1 cellular context compared by ENCODE assay signal in the genomic region with DNA sequence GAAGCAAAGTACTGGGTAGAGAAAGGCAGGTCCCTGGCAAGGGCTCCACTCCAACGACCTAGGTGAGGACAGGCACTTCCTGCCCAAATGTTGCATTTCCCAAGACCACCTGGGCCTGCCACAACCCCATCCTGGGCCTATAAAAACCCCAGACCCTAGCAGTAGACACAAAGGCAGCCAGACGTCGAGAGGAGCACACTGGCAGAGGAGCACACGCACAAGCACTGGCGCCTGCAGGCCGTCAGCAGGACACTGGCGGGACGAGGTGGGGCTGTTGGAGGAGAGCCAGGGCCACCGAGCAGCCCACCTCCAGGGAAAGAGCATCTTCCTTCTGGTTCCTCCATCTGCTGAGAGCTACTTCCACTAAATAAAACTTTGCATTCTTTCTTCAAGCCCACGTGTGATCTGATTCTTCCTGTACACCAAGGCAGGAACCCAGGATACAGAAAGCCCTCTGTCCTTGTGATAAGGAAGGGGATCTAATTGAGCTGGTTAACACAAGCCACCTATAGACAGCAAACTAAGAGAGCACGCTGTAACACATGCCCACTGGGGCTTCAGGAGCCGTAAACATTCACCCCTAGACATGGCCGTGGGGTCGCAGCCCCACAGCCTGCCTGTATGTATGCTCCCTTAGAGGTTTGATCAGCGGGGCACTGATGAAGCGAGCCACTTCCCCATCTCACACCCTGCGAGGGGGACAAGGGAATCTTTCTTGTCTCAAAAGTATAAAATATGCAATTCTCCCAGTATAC.
TF ChIP-seq lines count a peak whose summit lies in the region.

No MANE protein-coding gene starts in this region.

TF ChIP-seq in HepG2, 621 proteins besides CTCF, POLR2A, EP300 and RAD21 (continued from another document and continues in another):
- TF ChIP-seq, protein P1, sequence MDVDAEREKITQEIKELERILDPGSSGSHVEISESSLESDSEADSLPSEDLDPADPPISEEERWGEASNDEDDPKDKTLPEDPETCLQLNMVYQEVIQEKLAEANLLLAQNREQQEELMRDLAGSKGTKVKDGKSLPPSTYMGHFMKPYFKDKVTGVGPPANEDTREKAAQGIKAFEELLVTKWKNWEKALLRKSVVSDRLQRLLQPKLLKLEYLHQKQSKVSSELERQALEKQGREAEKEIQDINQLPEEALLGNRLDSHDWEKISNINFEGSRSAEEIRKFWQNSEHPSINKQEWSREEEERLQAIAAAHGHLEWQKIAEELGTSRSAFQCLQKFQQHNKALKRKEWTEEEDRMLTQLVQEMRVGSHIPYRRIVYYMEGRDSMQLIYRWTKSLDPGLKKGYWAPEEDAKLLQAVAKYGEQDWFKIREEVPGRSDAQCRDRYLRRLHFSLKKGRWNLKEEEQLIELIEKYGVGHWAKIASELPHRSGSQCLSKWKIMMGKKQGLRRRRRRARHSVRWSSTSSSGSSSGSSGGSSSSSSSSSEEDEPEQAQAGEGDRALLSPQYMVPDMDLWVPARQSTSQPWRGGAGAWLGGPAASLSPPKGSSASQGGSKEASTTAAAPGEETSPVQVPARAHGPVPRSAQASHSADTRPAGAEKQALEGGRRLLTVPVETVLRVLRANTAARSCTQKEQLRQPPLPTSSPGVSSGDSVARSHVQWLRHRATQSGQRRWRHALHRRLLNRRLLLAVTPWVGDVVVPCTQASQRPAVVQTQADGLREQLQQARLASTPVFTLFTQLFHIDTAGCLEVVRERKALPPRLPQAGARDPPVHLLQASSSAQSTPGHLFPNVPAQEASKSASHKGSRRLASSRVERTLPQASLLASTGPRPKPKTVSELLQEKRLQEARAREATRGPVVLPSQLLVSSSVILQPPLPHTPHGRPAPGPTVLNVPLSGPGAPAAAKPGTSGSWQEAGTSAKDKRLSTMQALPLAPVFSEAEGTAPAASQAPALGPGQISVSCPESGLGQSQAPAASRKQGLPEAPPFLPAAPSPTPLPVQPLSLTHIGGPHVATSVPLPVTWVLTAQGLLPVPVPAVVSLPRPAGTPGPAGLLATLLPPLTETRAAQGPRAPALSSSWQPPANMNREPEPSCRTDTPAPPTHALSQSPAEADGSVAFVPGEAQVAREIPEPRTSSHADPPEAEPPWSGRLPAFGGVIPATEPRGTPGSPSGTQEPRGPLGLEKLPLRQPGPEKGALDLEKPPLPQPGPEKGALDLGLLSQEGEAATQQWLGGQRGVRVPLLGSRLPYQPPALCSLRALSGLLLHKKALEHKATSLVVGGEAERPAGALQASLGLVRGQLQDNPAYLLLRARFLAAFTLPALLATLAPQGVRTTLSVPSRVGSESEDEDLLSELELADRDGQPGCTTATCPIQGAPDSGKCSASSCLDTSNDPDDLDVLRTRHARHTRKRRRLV (CRISPR knock-in tag; IDR thresholded peaks at IDR 0.05) = no peak
- TF ChIP-seq ZNF629 (CRISPR knock-in tag; conservative IDR thresholded peaks at IDR 0.05) = 0 out of 2 replicates have a peak, but pooled peaks have one; percentile 24
- TF ChIP-seq, protein P2, sequence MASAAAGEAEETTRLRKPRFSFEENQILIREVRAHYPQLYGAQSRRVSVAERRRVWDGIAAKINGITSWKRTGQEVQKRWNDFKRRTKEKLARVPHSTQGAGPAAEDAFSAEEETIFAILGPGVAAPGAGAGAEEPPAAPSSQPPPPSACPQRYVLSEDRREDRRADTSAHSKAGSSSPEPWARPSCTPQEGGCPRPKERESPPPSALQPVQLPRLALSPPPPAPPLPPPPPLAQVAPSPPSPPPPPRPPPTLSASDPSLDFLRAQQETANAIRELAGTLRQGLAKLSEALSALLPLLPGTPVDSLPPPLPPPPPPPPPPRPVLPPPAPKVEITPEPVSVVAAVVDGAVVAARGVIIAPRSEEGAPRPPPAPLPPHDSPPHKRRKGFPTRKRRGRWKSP (CRISPR knock-in tag; IDR thresholded peaks at IDR 0.05) = no peak
- no peak for TF ChIP-seq ZNF12 (CRISPR knock-in tag; IDR thresholded peaks at IDR 0.05)
- TF ChIP-seq, protein P3, sequence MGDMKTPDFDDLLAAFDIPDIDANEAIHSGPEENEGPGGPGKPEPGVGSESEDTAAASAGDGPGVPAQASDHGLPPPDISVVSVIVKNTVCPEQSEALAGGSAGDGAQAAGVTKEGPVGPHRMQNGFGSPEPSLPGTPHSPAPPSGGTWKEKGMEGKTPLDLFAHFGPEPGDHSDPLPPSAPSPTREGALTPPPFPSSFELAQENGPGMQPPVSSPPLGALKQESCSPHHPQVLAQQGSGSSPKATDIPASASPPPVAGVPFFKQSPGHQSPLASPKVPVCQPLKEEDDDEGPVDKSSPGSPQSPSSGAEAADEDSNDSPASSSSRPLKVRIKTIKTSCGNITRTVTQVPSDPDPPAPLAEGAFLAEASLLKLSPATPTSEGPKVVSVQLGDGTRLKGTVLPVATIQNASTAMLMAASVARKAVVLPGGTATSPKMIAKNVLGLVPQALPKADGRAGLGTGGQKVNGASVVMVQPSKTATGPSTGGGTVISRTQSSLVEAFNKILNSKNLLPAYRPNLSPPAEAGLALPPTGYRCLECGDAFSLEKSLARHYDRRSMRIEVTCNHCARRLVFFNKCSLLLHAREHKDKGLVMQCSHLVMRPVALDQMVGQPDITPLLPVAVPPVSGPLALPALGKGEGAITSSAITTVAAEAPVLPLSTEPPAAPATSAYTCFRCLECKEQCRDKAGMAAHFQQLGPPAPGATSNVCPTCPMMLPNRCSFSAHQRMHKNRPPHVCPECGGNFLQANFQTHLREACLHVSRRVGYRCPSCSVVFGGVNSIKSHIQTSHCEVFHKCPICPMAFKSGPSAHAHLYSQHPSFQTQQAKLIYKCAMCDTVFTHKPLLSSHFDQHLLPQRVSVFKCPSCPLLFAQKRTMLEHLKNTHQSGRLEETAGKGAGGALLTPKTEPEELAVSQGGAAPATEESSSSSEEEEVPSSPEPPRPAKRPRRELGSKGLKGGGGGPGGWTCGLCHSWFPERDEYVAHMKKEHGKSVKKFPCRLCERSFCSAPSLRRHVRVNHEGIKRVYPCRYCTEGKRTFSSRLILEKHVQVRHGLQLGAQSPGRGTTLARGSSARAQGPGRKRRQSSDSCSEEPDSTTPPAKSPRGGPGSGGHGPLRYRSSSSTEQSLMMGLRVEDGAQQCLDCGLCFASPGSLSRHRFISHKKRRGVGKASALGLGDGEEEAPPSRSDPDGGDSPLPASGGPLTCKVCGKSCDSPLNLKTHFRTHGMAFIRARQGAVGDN (CRISPR knock-in tag; IDR thresholded peaks at IDR 0.05) = peak; percentile 94
- TF ChIP-seq SAFB2 (CRISPR knock-in tag; IDR thresholded peaks at IDR 0.05; ENCODE audit: borderline replicate concordance, low read depth) = no peak
- TF ChIP-seq ZNF672 (CRISPR knock-in tag; IDR thresholded peaks at IDR 0.05) = no peak
- TF ChIP-seq BRD4 (CRISPR knock-in tag; IDR thresholded peaks at IDR 0.05) = peak; percentile 76; the same call in 1 of the 2 replicates
- TF ChIP-seq HOXA3 (CRISPR knock-in tag; IDR thresholded peaks at IDR 0.05) = peak; percentile 49; the same call in 1 of the 2 replicates
- no peak for TF ChIP-seq ZNF747 (CRISPR knock-in tag; IDR thresholded peaks at IDR 0.05; ENCODE audit: borderline replicate concordance)
- TF ChIP-seq, protein P4, sequence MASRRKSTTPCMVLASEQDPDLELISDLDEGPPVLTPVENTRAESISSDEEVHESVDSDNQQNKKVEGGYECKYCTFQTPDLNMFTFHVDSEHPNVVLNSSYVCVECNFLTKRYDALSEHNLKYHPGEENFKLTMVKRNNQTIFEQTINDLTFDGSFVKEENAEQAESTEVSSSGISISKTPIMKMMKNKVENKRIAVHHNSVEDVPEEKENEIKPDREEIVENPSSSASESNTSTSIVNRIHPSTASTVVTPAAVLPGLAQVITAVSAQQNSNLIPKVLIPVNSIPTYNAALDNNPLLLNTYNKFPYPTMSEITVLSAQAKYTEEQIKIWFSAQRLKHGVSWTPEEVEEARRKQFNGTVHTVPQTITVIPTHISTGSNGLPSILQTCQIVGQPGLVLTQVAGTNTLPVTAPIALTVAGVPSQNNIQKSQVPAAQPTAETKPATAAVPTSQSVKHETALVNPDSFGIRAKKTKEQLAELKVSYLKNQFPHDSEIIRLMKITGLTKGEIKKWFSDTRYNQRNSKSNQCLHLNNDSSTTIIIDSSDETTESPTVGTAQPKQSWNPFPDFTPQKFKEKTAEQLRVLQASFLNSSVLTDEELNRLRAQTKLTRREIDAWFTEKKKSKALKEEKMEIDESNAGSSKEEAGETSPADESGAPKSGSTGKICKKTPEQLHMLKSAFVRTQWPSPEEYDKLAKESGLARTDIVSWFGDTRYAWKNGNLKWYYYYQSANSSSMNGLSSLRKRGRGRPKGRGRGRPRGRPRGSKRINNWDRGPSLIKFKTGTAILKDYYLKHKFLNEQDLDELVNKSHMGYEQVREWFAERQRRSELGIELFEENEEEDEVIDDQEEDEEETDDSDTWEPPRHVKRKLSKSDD (CRISPR knock-in tag; IDR thresholded peaks at IDR 0.05; ENCODE audit: low read depth) = no peak; the same call in 1 of the 2 replicates
- 0 out of 2 replicates have a peak, but pooled peaks have one; percentile 44 for TF ChIP-seq ZNF713 (CRISPR knock-in tag; IDR thresholded peaks at IDR 0.05)
- peak; percentile 32; the same call in 1 of the 2 replicates for TF ChIP-seq ZNF350 (CRISPR knock-in tag; IDR thresholded peaks at IDR 0.05; ENCODE audit: borderline replicate concordance, low read depth)
- 0 out of 2 replicates have a peak, but pooled peaks have one; percentile 7 for TF ChIP-seq KDM4B (CRISPR knock-in tag; IDR thresholded peaks at IDR 0.05)
- TF ChIP-seq, protein P5, sequence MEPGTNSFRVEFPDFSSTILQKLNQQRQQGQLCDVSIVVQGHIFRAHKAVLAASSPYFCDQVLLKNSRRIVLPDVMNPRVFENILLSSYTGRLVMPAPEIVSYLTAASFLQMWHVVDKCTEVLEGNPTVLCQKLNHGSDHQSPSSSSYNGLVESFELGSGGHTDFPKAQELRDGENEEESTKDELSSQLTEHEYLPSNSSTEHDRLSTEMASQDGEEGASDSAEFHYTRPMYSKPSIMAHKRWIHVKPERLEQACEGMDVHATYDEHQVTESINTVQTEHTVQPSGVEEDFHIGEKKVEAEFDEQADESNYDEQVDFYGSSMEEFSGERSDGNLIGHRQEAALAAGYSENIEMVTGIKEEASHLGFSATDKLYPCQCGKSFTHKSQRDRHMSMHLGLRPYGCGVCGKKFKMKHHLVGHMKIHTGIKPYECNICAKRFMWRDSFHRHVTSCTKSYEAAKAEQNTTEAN (CRISPR knock-in tag; conservative IDR thresholded peaks at IDR 0.05) = 0 out of 2 replicates have a peak, but pooled peaks have one; percentile 25
- no peak for TF ChIP-seq SAP130 (CRISPR knock-in tag; IDR thresholded peaks at IDR 0.05; ENCODE audit: low read depth)
- TF ChIP-seq KLF6 (CRISPR knock-in tag; IDR thresholded peaks at IDR 0.05) = no peak
- TF ChIP-seq ZMYM4 (CRISPR knock-in tag; IDR thresholded peaks at IDR 0.05) = 0 out of 2 replicates have a peak, but pooled peaks have one; percentile 24
- no peak for TF ChIP-seq CREM (IDR thresholded peaks at IDR 0.05)
- no peak for TF ChIP-seq CREM (CRISPR knock-in tag; IDR thresholded peaks at IDR 0.05)
- TF ChIP-seq GFI1 (CRISPR knock-in tag; IDR thresholded peaks at IDR 0.05; ENCODE audit: borderline replicate concordance) = 0 out of 2 replicates have a peak, but pooled peaks have one; percentile 22
- no peak for TF ChIP-seq TAF15 (IDR thresholded peaks at IDR 0.05; ENCODE audit: low read depth, low read length, poor library complexity, severe bottlenecking)
- TF ChIP-seq MIER2 (CRISPR knock-in tag; IDR thresholded peaks at IDR 0.05) = no peak
- no peak for TF ChIP-seq ZNF530 (CRISPR knock-in tag; IDR thresholded peaks at IDR 0.05; ENCODE audit: low read depth)
- TF ChIP-seq ZNF33B (CRISPR knock-in tag; IDR thresholded peaks at IDR 0.05) = no peak
- TF ChIP-seq PRPF4 (IDR thresholded peaks at IDR 0.05; ENCODE audit: low read depth, low read length, poor library complexity, severe bottlenecking) = peak; percentile 30
- 0 out of 2 replicates have a peak, but pooled peaks have one; percentile 29 for TF ChIP-seq ZNF782 (CRISPR knock-in tag; IDR thresholded peaks at IDR 0.05; ENCODE audit: borderline replicate concordance)
- no peak for TF ChIP-seq ARNT2 (CRISPR knock-in tag; IDR thresholded peaks at IDR 0.05; ENCODE audit: low read depth)
- TF ChIP-seq PCBP1 (IDR thresholded peaks at IDR 0.05; ENCODE audit: borderline replicate concordance, low read depth, low read length) = no peak
- TF ChIP-seq ZSCAN21 (CRISPR knock-in tag; IDR thresholded peaks at IDR 0.05; ENCODE audit: borderline replicate concordance) = 0 out of 2 replicates have a peak, but pooled peaks have one; percentile 15
- TF ChIP-seq ZNF232 (CRISPR knock-in tag; IDR thresholded peaks at IDR 0.05; ENCODE audit: borderline replicate concordance) = 0 out of 2 replicates have a peak, but pooled peaks have one; percentile 57
- TF ChIP-seq RFXAP (CRISPR knock-in tag; IDR thresholded peaks at IDR 0.05; ENCODE audit: borderline replicate concordance) = 0 out of 2 replicates have a peak, but pooled peaks have one; percentile 26
- TF ChIP-seq CCAR2 (optimal IDR thresholded peaks at IDR 0.05; ENCODE audit: low read depth, low read length) = no peak
- TF ChIP-seq ZBTB42 (CRISPR knock-in tag; IDR thresholded peaks at IDR 0.05) = 0 out of 2 replicates have a peak, but pooled peaks have one; percentile 55
- peak; percentile 36; the same call in 1 of the 2 replicates for TF ChIP-seq ZNF263 (CRISPR knock-in tag; IDR thresholded peaks at IDR 0.05)
- TF ChIP-seq ZIK1 (CRISPR knock-in tag; IDR thresholded peaks at IDR 0.05; ENCODE audit: borderline replicate concordance, low read depth) = no peak
- peak; percentile 35; the same call in 1 of the 2 replicates for TF ChIP-seq ZNF274 (CRISPR knock-in tag; IDR thresholded peaks at IDR 0.05)
- TF ChIP-seq, protein P6, sequence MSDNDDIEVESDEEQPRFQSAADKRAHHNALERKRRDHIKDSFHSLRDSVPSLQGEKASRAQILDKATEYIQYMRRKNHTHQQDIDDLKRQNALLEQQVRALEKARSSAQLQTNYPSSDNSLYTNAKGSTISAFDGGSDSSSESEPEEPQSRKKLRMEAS (IDR thresholded peaks at IDR 0.05) = peak; percentile 24
- no peak for TF ChIP-seq KAT2B (IDR thresholded peaks at IDR 0.05; ENCODE audit: borderline replicate concordance, low read depth, low read length)
- no peak for TF ChIP-seq SALL2 (CRISPR knock-in tag; IDR thresholded peaks at IDR 0.05)
- TF ChIP-seq, protein P7, sequence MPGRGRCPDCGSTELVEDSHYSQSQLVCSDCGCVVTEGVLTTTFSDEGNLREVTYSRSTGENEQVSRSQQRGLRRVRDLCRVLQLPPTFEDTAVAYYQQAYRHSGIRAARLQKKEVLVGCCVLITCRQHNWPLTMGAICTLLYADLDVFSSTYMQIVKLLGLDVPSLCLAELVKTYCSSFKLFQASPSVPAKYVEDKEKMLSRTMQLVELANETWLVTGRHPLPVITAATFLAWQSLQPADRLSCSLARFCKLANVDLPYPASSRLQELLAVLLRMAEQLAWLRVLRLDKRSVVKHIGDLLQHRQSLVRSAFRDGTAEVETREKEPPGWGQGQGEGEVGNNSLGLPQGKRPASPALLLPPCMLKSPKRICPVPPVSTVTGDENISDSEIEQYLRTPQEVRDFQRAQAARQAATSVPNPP (CRISPR knock-in tag; IDR thresholded peaks at IDR 0.05) = no peak
- TF ChIP-seq, protein P8, sequence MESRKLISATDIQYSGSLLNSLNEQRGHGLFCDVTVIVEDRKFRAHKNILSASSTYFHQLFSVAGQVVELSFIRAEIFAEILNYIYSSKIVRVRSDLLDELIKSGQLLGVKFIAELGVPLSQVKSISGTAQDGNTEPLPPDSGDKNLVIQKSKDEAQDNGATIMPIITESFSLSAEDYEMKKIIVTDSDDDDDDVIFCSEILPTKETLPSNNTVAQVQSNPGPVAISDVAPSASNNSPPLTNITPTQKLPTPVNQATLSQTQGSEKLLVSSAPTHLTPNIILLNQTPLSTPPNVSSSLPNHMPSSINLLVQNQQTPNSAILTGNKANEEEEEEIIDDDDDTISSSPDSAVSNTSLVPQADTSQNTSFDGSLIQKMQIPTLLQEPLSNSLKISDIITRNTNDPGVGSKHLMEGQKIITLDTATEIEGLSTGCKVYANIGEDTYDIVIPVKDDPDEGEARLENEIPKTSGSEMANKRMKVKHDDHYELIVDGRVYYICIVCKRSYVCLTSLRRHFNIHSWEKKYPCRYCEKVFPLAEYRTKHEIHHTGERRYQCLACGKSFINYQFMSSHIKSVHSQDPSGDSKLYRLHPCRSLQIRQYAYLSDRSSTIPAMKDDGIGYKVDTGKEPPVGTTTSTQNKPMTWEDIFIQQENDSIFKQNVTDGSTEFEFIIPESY (CRISPR knock-in tag; IDR thresholded peaks at IDR 0.05) = peak; percentile 97
